In the genomic region with DNA sequence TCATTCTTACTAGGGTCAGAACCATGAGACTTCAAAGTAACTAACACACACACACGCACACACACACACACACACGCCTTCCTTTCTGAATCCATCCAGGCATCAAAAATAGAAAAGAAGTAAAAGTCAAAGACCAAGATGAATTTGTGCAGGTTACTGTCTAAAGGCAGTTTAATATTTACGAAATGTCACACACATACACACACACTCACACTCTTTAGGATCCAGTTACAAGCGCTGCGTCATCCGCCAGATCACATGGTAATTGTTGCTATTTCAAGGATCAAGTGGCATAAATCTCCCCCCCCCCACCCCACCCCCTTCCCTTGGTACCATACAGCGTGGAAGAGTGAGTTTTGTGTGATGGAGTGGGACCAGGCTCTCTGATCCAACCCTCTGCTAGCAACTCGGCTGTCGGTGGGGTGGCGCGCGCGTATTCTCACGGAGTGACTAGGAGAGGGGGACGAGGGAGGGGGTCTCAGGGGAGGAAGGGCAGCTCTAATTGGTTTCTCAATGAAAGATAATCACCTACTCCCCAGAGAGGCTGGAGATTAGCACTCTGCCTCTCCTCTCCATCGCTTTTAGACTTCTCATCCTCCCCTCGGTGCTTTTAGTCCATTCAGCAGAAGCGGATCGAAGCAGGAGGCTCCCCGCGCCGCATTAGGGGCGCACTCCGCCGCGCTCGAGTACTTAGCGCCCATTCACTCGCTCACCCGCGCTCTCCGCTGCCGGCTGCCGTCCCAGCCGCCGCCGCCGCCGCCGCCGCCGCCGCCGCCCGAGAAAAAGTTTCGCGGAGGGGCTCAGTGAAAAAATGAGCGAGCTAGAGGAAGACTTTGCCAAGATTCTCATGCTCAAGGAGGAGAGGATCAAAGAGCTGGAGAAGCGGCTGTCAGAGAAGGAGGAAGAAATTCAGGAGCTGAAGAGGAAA, we compare ENCODE assay signal across 1 cellular context.
A peak's percentile ranks its signal among the peaks of the same experiment; 100 is the strongest.
TF ChIP-seq lines count a peak whose summit lies in the region.

No MANE protein-coding gene starts in this region.

TF ChIP-seq in HEK293, 187 proteins besides CTCF, POLR2A, EP300 and RAD21 (continued from another document and continues in another):
- TF ChIP-seq, protein P1, sequence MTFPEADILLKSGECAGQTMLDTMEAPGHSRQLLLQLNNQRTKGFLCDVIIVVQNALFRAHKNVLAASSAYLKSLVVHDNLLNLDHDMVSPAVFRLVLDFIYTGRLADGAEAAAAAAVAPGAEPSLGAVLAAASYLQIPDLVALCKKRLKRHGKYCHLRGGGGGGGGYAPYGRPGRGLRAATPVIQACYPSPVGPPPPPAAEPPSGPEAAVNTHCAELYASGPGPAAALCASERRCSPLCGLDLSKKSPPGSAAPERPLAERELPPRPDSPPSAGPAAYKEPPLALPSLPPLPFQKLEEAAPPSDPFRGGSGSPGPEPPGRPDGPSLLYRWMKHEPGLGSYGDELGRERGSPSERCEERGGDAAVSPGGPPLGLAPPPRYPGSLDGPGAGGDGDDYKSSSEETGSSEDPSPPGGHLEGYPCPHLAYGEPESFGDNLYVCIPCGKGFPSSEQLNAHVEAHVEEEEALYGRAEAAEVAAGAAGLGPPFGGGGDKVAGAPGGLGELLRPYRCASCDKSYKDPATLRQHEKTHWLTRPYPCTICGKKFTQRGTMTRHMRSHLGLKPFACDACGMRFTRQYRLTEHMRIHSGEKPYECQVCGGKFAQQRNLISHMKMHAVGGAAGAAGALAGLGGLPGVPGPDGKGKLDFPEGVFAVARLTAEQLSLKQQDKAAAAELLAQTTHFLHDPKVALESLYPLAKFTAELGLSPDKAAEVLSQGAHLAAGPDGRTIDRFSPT (tag by site-specific recombination; IDR thresholded peaks at IDR 0.05) = peak; percentile 88
- TF ChIP-seq, protein P2, sequence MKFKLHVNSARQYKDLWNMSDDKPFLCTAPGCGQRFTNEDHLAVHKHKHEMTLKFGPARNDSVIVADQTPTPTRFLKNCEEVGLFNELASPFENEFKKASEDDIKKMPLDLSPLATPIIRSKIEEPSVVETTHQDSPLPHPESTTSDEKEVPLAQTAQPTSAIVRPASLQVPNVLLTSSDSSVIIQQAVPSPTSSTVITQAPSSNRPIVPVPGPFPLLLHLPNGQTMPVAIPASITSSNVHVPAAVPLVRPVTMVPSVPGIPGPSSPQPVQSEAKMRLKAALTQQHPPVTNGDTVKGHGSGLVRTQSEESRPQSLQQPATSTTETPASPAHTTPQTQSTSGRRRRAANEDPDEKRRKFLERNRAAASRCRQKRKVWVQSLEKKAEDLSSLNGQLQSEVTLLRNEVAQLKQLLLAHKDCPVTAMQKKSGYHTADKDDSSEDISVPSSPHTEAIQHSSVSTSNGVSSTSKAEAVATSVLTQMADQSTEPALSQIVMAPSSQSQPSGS (tag by site-specific recombination; IDR thresholded peaks at IDR 0.05; ENCODE audit: low read depth) = peak; percentile 79
- TF ChIP-seq KLF9 (tag by site-specific recombination; IDR thresholded peaks at IDR 0.05; ENCODE audit: low read depth) = peak; percentile 64
- no peak for TF ChIP-seq ZNF610 (tag by site-specific recombination; IDR thresholded peaks at IDR 0.05; ENCODE audit: borderline replicate concordance)
- no peak for TF ChIP-seq ZNF670 (tag by site-specific recombination; IDR thresholded peaks at IDR 0.05; ENCODE audit: low read depth)
- TF ChIP-seq, protein P3, sequence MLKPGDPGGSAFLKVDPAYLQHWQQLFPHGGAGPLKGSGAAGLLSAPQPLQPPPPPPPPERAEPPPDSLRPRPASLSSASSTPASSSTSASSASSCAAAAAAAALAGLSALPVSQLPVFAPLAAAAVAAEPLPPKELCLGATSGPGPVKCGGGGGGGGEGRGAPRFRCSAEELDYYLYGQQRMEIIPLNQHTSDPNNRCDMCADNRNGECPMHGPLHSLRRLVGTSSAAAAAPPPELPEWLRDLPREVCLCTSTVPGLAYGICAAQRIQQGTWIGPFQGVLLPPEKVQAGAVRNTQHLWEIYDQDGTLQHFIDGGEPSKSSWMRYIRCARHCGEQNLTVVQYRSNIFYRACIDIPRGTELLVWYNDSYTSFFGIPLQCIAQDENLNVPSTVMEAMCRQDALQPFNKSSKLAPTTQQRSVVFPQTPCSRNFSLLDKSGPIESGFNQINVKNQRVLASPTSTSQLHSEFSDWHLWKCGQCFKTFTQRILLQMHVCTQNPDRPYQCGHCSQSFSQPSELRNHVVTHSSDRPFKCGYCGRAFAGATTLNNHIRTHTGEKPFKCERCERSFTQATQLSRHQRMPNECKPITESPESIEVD (tag by site-specific recombination; IDR thresholded peaks at IDR 0.05) = peak; percentile 88
- TF ChIP-seq ZBTB8A (tag by site-specific recombination; IDR thresholded peaks at IDR 0.05) = peak; percentile 74; the same call in 1 of the 2 replicates
- TF ChIP-seq FEZF1 (tag by site-specific recombination; IDR thresholded peaks at IDR 0.05) = peak; percentile 51; the same call in 1 of the 2 replicates
- TF ChIP-seq MYNN (tag by site-specific recombination; IDR thresholded peaks at IDR 0.05; ENCODE audit: borderline replicate concordance) = no peak
- no peak for TF ChIP-seq ZNF16 (tag by site-specific recombination; IDR thresholded peaks at IDR 0.05; ENCODE audit: low read depth)
- TF ChIP-seq TCF7L2 (IDR thresholded peaks at IDR 0.05; ENCODE audit: borderline replicate concordance, low read depth, low read length) = no peak; the same call in 1 of the 2 replicates
- TF ChIP-seq BCL11A (tag by site-specific recombination; IDR thresholded peaks at IDR 0.05; ENCODE audit: low read depth) = peak; percentile 73; the same call in 1 of the 2 replicates
- 0 out of 2 replicates have a peak, but pooled peaks have one; percentile 19 for TF ChIP-seq ZNF664 (tag by site-specific recombination; IDR thresholded peaks at IDR 0.05)
- no peak for TF ChIP-seq ZNF19 (tag by site-specific recombination; IDR thresholded peaks at IDR 0.05; ENCODE audit: low read depth)
- TF ChIP-seq RBAK (tag by site-specific recombination; IDR thresholded peaks at IDR 0.05) = no peak
- peak; percentile 96 for TF ChIP-seq ZNF629 (tag by site-specific recombination; IDR thresholded peaks at IDR 0.05)
- peak; percentile 97 for TF ChIP-seq WT1 (tag by site-specific recombination; IDR thresholded peaks at IDR 0.05)
- peak; percentile 86 for TF ChIP-seq PRDM1 (tag by site-specific recombination; IDR thresholded peaks at IDR 0.05)
- TF ChIP-seq, protein P4, sequence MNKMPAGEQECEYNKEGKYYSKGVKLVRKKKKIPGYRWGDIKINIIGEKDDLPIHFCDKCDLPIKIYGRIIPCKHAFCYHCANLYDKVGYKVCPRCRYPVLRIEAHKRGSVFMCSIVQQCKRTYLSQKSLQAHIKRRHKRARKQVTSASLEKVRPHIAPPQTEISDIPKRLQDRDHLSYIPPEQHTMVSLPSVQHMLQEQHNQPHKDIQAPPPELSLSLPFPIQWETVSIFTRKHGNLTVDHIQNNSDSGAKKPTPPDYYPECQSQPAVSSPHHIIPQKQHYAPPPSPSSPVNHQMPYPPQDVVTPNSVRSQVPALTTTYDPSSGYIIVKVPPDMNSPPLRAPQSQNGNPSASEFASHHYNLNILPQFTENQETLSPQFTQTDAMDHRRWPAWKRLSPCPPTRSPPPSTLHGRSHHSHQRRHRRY (tag by site-specific recombination; IDR thresholded peaks at IDR 0.05) = no peak
- TF ChIP-seq SCRT2 (tag by site-specific recombination; IDR thresholded peaks at IDR 0.05) = peak; percentile 92
- no peak for TF ChIP-seq ZNF707 (tag by site-specific recombination; IDR thresholded peaks at IDR 0.05)
- peak; percentile 94 for TF ChIP-seq ZBTB17 (tag by site-specific recombination; IDR thresholded peaks at IDR 0.05)
- TF ChIP-seq, protein P5, sequence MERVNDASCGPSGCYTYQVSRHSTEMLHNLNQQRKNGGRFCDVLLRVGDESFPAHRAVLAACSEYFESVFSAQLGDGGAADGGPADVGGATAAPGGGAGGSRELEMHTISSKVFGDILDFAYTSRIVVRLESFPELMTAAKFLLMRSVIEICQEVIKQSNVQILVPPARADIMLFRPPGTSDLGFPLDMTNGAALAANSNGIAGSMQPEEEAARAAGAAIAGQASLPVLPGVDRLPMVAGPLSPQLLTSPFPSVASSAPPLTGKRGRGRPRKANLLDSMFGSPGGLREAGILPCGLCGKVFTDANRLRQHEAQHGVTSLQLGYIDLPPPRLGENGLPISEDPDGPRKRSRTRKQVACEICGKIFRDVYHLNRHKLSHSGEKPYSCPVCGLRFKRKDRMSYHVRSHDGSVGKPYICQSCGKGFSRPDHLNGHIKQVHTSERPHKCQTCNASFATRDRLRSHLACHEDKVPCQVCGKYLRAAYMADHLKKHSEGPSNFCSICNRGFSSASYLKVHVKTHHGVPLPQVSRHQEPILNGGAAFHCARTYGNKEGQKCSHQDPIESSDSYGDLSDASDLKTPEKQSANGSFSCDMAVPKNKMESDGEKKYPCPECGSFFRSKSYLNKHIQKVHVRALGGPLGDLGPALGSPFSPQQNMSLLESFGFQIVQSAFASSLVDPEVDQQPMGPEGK (tag by site-specific recombination; IDR thresholded peaks at IDR 0.05) = peak; percentile 91
- TF ChIP-seq ZNF391 (tag by site-specific recombination; IDR thresholded peaks at IDR 0.05; ENCODE audit: borderline replicate concordance, low read depth) = peak; percentile 92; the same call in 1 of the 2 replicates
- no peak for TF ChIP-seq ZNF530 (tag by site-specific recombination; IDR thresholded peaks at IDR 0.05; ENCODE audit: low read depth)
- TF ChIP-seq ZFP41 (tag by site-specific recombination; IDR thresholded peaks at IDR 0.05; ENCODE audit: borderline replicate concordance) = no peak
- peak; percentile 32; the same call in 1 of the 2 replicates for TF ChIP-seq ZNF596 (tag by site-specific recombination; IDR thresholded peaks at IDR 0.05)
- no peak for TF ChIP-seq ZNF121 (tag by site-specific recombination; IDR thresholded peaks at IDR 0.05)
- no peak for TF ChIP-seq ZNF571 (tag by site-specific recombination; IDR thresholded peaks at IDR 0.05)
- no peak for TF ChIP-seq ZNF560 (tag by site-specific recombination; IDR thresholded peaks at IDR 0.05; ENCODE audit: borderline replicate concordance)
- TF ChIP-seq ZNF184 (tag by site-specific recombination; IDR thresholded peaks at IDR 0.05) = 0 out of 2 replicates have a peak, but pooled peaks have one; percentile 13
- no peak for TF ChIP-seq ZNF768 (tag by site-specific recombination; IDR thresholded peaks at IDR 0.05)
- peak; percentile 83 for TF ChIP-seq ZXDB (tag by site-specific recombination; IDR thresholded peaks at IDR 0.05)
- TF ChIP-seq ZNF423 (tag by site-specific recombination; IDR thresholded peaks at IDR 0.05) = 0 out of 2 replicates have a peak, but pooled peaks have one; percentile 37
- no peak for TF ChIP-seq ZFHX2 (tag by site-specific recombination; conservative IDR thresholded peaks at IDR 0.05)
- peak; percentile 66; the same call in 1 of the 2 replicates for TF ChIP-seq ZFP69B (tag by site-specific recombination; IDR thresholded peaks at IDR 0.05)
- peak; percentile 48; the same call in 1 of the 2 replicates for TF ChIP-seq TRIM28 (IDR thresholded peaks at IDR 0.05; ENCODE audit: borderline replicate concordance, low read length)
- TF ChIP-seq SP3 (tag by site-specific recombination; IDR thresholded peaks at IDR 0.05) = peak; percentile 37; the same call in 1 of the 2 replicates
- no peak for TF ChIP-seq ZFP3 (tag by site-specific recombination; IDR thresholded peaks at IDR 0.05; ENCODE audit: low read depth)
- TF ChIP-seq ZNF366 (tag by site-specific recombination; conservative IDR thresholded peaks at IDR 0.05) = peak; percentile 97
- peak; percentile 74; the same call in 1 of the 2 replicates for TF ChIP-seq ZNF2 (tag by site-specific recombination; IDR thresholded peaks at IDR 0.05)
- TF ChIP-seq ZNF626 (tag by site-specific recombination; IDR thresholded peaks at IDR 0.05) = no peak
- TF ChIP-seq ZNF830 (tag by site-specific recombination; IDR thresholded peaks at IDR 0.05; ENCODE audit: low read depth) = no peak
- TF ChIP-seq, protein P6, sequence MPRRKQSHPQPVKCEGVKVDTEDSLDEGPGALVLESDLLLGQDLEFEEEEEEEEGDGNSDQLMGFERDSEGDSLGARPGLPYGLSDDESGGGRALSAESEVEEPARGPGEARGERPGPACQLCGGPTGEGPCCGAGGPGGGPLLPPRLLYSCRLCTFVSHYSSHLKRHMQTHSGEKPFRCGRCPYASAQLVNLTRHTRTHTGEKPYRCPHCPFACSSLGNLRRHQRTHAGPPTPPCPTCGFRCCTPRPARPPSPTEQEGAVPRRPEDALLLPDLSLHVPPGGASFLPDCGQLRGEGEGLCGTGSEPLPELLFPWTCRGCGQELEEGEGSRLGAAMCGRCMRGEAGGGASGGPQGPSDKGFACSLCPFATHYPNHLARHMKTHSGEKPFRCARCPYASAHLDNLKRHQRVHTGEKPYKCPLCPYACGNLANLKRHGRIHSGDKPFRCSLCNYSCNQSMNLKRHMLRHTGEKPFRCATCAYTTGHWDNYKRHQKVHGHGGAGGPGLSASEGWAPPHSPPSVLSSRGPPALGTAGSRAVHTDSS (tag by site-specific recombination; IDR thresholded peaks at IDR 0.05) = 0 out of 2 replicates have a peak, but pooled peaks have one; percentile 0
- TF ChIP-seq ZNF529 (tag by site-specific recombination; IDR thresholded peaks at IDR 0.05; ENCODE audit: insufficient replicate concordance) = no peak
- no peak for TF ChIP-seq YY2 (tag by site-specific recombination; IDR thresholded peaks at IDR 0.05)
- TF ChIP-seq ZNF600 (tag by site-specific recombination; IDR thresholded peaks at IDR 0.05) = peak; percentile 97
- TF ChIP-seq ZNF521 (tag by site-specific recombination; IDR thresholded peaks at IDR 0.05) = no peak
- TF ChIP-seq, protein P7, sequence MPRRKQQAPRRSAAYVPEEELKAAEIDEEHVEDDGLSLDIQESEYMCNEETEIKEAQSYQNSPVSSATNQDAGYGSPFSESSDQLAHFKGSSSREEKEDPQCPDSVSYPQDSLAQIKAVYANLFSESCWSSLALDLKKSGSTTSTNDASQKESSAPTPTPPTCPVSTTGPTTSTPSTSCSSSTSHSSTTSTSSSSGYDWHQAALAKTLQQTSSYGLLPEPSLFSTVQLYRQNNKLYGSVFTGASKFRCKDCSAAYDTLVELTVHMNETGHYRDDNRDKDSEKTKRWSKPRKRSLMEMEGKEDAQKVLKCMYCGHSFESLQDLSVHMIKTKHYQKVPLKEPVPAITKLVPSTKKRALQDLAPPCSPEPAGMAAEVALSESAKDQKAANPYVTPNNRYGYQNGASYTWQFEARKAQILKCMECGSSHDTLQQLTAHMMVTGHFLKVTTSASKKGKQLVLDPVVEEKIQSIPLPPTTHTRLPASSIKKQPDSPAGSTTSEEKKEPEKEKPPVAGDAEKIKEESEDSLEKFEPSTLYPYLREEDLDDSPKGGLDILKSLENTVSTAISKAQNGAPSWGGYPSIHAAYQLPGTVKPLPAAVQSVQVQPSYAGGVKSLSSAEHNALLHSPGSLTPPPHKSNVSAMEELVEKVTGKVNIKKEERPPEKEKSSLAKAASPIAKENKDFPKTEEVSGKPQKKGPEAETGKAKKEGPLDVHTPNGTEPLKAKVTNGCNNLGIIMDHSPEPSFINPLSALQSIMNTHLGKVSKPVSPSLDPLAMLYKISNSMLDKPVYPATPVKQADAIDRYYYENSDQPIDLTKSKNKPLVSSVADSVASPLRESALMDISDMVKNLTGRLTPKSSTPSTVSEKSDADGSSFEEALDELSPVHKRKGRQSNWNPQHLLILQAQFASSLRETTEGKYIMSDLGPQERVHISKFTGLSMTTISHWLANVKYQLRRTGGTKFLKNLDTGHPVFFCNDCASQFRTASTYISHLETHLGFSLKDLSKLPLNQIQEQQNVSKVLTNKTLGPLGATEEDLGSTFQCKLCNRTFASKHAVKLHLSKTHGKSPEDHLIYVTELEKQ (tag by site-specific recombination; IDR thresholded peaks at IDR 0.05; ENCODE audit: borderline replicate concordance) = 0 out of 2 replicates have a peak, but pooled peaks have one; percentile 8
- peak; percentile 73; the same call in 1 of the 2 replicates for TF ChIP-seq ZNF394 (tag by site-specific recombination; IDR thresholded peaks at IDR 0.05; ENCODE audit: borderline replicate concordance)
